19 cellular contexts compared by ENCODE assay signal in genomic region chr20:34012735-34013134, GRCh38. TPM values are rescaled to one million over a fixed set of nuclear protein-coding genes. Genes with fewer than 3 reads are reported as not detected.
DNase-seq lines count a peak whose midpoint lies in the region; ATAC-seq, FAIRE-seq and TF ChIP-seq lines count a peak whose summit lies in the region.
"Had no signal": no experiment of that assay in that cellular context is flagged by ENCODE, and none has a peak within 500 bp of the region (broad histone marks: within the 10 kb centered on the region; RNA-seq: fewer than 3 reads in every experiment).

No MANE protein-coding gene starts in this region.

- H3K4me1 Mint-ChIP-seq in activated T-cell treated with anti-CD3 and anti-CD28 coated beads, Interleukin-2, amount 50 U/mL, for 24 hours (ENCODE audit: low read depth): peaks cover 95% of the 10 kb centered on the region
- H3K4me1 Mint-ChIP-seq in activated naive CD8-positive, alpha-beta T cell treated with anti-CD3 and anti-CD28 coated beads, Interleukin-2, amount 50 U/mL, for 24 hours: peaks cover 95% of the 10 kb centered on the region
- peaks cover 69 to 98% (median 96%) of the 10 kb centered on the region in 4 donors for H3K4me1 Mint-ChIP-seq in naive thymus-derived CD8-positive, alpha-beta T cell

- no peak for TF ChIP-seq POLR2A in GM12891 (IDR thresholded peaks at IDR 0.05; ENCODE audit: low read depth, low read length)

- POLR2A ChIA-PET in naive thymus-derived CD8-positive, alpha-beta T cell (lab: Charles Lee): interaction anchor here (0.7 to 3.8 kb wide), 2 partner anchors 19 to 268 kb away, joined by 10 to 13 read pairs; partner anchors contain the start of gene RALY

- peak; percentile 26 for FAIRE-seq in GM12891 (lab: Jason Lieb, UNC)
- FAIRE-seq: A204.1, GM12892, kidney, urothelium cell line had no signal

- peak overlapping the region; percentile 38 for H3K27ac Mint-ChIP-seq in activated T-cell treated with anti-CD3 and anti-CD28 coated beads, Interleukin-2, amount 50 U/mL, for 24 hours
- peak overlapping the region; percentile 34 for H3K27ac Mint-ChIP-seq in activated naive CD8-positive, alpha-beta T cell treated with anti-CD3 and anti-CD28 coated beads, Interleukin-2, amount 50 U/mL, for 24 hours
- peak overlapping the region in 8 of 10 donors; percentile 22 to 82 (median 64) for H3K27ac Mint-ChIP-seq in naive thymus-derived CD8-positive, alpha-beta T cell

- peak; percentile 46 for ATAC-seq in activated naive CD8-positive, alpha-beta T cell treated with anti-CD3 and anti-CD28 coated beads, Interleukin-2, amount 50 U/mL, for 24 hours
- ATAC-seq in naive thymus-derived CD8-positive, alpha-beta T cell: no peak
- ATAC-seq: lower lobe of right lung had no signal

- no peak overlapping the region for H3K4me3 Mint-ChIP-seq in activated T-cell treated with anti-CD3 and anti-CD28 coated beads, Interleukin-2, amount 50 U/mL, for 24 hours
- no peak overlapping the region for H3K4me3 Mint-ChIP-seq in activated naive CD8-positive, alpha-beta T cell treated with anti-CD3 and anti-CD28 coated beads, Interleukin-2, amount 50 U/mL, for 24 hours
- peak overlapping the region in 7 of 10 donors; percentile 18 to 68 (median 35) for H3K4me3 Mint-ChIP-seq in naive thymus-derived CD8-positive, alpha-beta T cell

- peaks cover 24% of the 10 kb centered on the region for H3K36me3 Mint-ChIP-seq in activated T-cell treated with anti-CD3 and anti-CD28 coated beads, Interleukin-2, amount 50 U/mL, for 24 hours (ENCODE audit: low read depth)
- H3K36me3 Mint-ChIP-seq in activated naive CD8-positive, alpha-beta T cell treated with anti-CD3 and anti-CD28 coated beads, Interleukin-2, amount 50 U/mL, for 24 hours (ENCODE audit: low read depth): peaks cover 1% of the 10 kb centered on the region
- H3K36me3 Mint-ChIP-seq in naive thymus-derived CD8-positive, alpha-beta T cell: peaks cover 0 to 10% (median 0%) of the 10 kb centered on the region in 3 donors
- H3K36me3 Mint-ChIP-seq: IgD-negative memory B cell had no signal

- H3K9me3 Mint-ChIP-seq in activated T-cell treated with anti-CD3 and anti-CD28 coated beads, Interleukin-2, amount 50 U/mL, for 24 hours: no peaks in the 10 kb centered on the region
- H3K9me3 Mint-ChIP-seq in activated naive CD8-positive, alpha-beta T cell treated with anti-CD3 and anti-CD28 coated beads, Interleukin-2, amount 50 U/mL, for 24 hours: no peaks in the 10 kb centered on the region
- no peaks in the 10 kb centered on the region for H3K9me3 Mint-ChIP-seq in naive thymus-derived CD8-positive, alpha-beta T cell
- H3K9me3 Mint-ChIP-seq: IgD-negative memory B cell had no signal

- no peak for DNase-seq in activated T-cell treated with anti-CD3 and anti-CD28 coated beads, Interleukin-2, amount 50 U/mL, for 24 hours
- DNase-seq in activated T-cell treated with anti-CD3 and anti-CD28 coated beads, Interleukin-2, amount 50 U/mL, for 48 hours: no peak
- DNase-seq in GM12891 (ENCODE audit: insufficient read length, low spot score): no peak
- no peak for DNase-seq in activated naive CD8-positive, alpha-beta T cell treated with anti-CD3 and anti-CD28 coated beads, Interleukin-2, amount 50 U/mL, for 24 hours
- DNase-seq in naive thymus-derived CD8-positive, alpha-beta T cell: no peak
- no peak for DNase-seq in cerebellar cortex (ENCODE audit: low spot score)
- no peak for DNase-seq in mucosa of gallbladder (ENCODE audit: low spot score)
- DNase-seq in DMS114 treated with DMSO at 0.1 percent for 48 hours (lab: John Stamatoyannopoulos, UW; ENCODE audit: unreplicated experiment): no peak
- DNase-seq: activated gamma-delta T cell, anterior cingulate cortex, kidney, lower lobe of right lung, NCI-H1105, NCI-H1930, NCI-H69 had no signal

- H3K27me3 Mint-ChIP-seq in activated T-cell treated with anti-CD3 and anti-CD28 coated beads, Interleukin-2, amount 50 U/mL, for 24 hours: no peaks in the 10 kb centered on the region
- no peaks in the 10 kb centered on the region for H3K27me3 Mint-ChIP-seq in activated naive CD8-positive, alpha-beta T cell treated with anti-CD3 and anti-CD28 coated beads, Interleukin-2, amount 50 U/mL, for 24 hours
- no peaks in the 10 kb centered on the region for H3K27me3 Mint-ChIP-seq in naive thymus-derived CD8-positive, alpha-beta T cell
- H3K27me3 Mint-ChIP-seq: IgD-negative memory B cell had no signal

TF ChIP-seq in GM12891, 5 proteins besides CTCF, POLR2A, EP300 and RAD21:
- TF ChIP-seq POU2F2 (IDR thresholded peaks at IDR 0.05; ENCODE audit: low read depth, low read length) (no peak), PAX5 (IDR thresholded peaks at IDR 0.05; ENCODE audit: insufficient read depth, low read length, severe bottlenecking) (no peak), POLR2AphosphoS5 (IDR thresholded peaks at IDR 0.05; ENCODE audit: low read depth, low read length) (no peak), TAF1 (IDR thresholded peaks at IDR 0.05; ENCODE audit: low read depth, low read length) (no peak), SPI1 (IDR thresholded peaks at IDR 0.05; ENCODE audit: low read depth, low read length) (no peak)

RNA-seq across cellular contexts. Expression of gene RALY, which starts 19.0 kb away (rescaled TPM):
- polyA plus RNA-seq in GM12891 (2012; ENCODE audit: low read depth, missing spikeins): 123 TPM
- 100 to 1,000 TPM; 105 to 112 TPM for total RNA-seq in naive thymus-derived CD8-positive, alpha-beta T cell
- polyA plus RNA-seq in naive thymus-derived CD8-positive, alpha-beta T cell: 100 to 1,000 TPM; 175 to 211 (median 181) TPM
- total RNA-seq in mucosa of gallbladder: 116 TPM

Comparison
In these comparisons a context has a peak if more than half of its experiments do, and no peak if none do; other contexts are left out.
1. H3K4me3 Mint-ChIP-seq: peak in naive thymus-derived CD8-positive, alpha-beta T cell (7 of 10); none in activated T-cell treated with anti-CD3 and anti-CD28 coated beads, Interleukin-2, amount 50 U/mL, for 24 hours (single experiment) and activated naive CD8-positive, alpha-beta T cell treated with anti-CD3 and anti-CD28 coated beads, Interleukin-2, amount 50 U/mL, for 24 hours (single experiment).
2. Peak in every context shown above with its lines, with median percentiles within 50 percentile points of each other: H3K27ac Mint-ChIP-seq.